28 cellular contexts compared by ENCODE assay signal in the genomic region with DNA sequence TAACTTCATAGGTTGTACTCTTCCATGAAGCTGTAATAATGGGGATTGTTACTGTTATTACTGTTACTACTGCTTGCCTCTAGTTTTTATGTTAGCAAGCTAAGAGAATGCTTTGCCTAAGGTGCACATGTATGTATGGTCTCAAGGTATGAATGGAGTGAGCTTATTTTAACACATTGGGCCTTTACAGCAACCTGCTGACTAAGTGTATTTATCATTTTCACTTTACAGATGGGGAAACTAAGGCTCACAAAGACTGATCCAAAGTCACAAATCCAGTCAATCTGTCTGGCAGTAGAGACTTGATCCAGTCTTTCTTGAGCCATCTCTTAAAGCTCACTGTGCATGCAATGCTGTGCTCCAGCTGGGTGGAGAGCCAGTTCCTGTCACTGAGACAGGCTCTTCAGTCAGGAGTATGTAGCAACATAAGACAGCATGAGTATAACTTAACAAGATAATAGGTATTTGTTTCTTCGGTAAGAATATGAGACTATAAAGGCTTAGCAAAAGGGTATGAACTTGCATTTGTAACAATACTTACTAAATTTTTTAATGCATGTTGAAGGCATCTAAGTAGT.
DNase-seq lines count a peak whose midpoint lies in the region; ATAC-seq, FAIRE-seq and TF ChIP-seq lines count a peak whose summit lies in the region.
"Had no signal": no experiment of that assay in that cellular context is flagged by ENCODE, and none has a peak within 500 bp of the region (broad histone marks: within the 10 kb centered on the region; RNA-seq: fewer than 3 reads in every experiment).

No MANE protein-coding gene starts in this region.

- no peak overlapping the region for H3K27ac ChIP-seq in heart right ventricle
- H3K27ac ChIP-seq in temporal lobe (ENCODE audit: low read depth, low read length) = peak overlapping the region; percentile 33
- H3K27ac ChIP-seq: SJSA1 had no signal

- no peaks in the 10 kb centered on the region for H3K9me3 ChIP-seq in heart right ventricle
- H3K9me3 ChIP-seq: MG63, SJSA1 had no signal

- ATAC-seq in left ventricle myocardium superior (peak; percentile 26), heart right ventricle (no peak), GM21423 (IDR thresholded peaks at IDR 0.05; ENCODE audit: unreplicated experiment) (no peak)
- ATAC-seq: GM12878 had no signal

- no peak for TF ChIP-seq POLR2A in erythroblast (IDR thresholded peaks at IDR 0.05; ENCODE audit: low read length)

- WGBS in heart right ventricle, 2 donors = 94 to 96% methylated on average over 1 of the region's 1 CpG

- no peaks in the 10 kb centered on the region for H3K27me3 ChIP-seq in heart right ventricle
- H3K27me3 ChIP-seq: MG63, SJSA1 had no signal

- peak; percentile 70 for FAIRE-seq in GM19239 (lab: Jason Lieb, UNC)
- FAIRE-seq: GM12878, H54 had no signal

- H3K36me3 ChIP-seq in heart right ventricle = peaks cover 0 to 56% (median 14%) of the 10 kb centered on the region in 9 donors
- H3K36me3 ChIP-seq: SJSA1 had no signal

- no peak overlapping the region for H3K4me3 ChIP-seq in heart right ventricle
- H3K4me3 ChIP-seq: GM12878, MG63, SJSA1 had no signal

- peaks cover 0 to 46% (median 14%) of the 10 kb centered on the region in 9 donors for H3K4me1 ChIP-seq in heart right ventricle

- DNase-seq in left ventricle myocardium superior = no peak
- no peak for DNase-seq in heart right ventricle
- DNase-seq in GM19239 (ENCODE audit: insufficient read length, low spot score) = no peak
- peak; percentile 51 to 61 for DNase-seq in erythroblast (lab: John Stamatoyannopoulos, UW)
- DNase-seq in T1000 (lab: John Stamatoyannopoulos, UW) = no peak
- DNase-seq in HK-2 (ENCODE audit: unreplicated experiment) = no peak
- DNase-seq: 8988T; C1 segment of cervical spinal cord; CD4-positive, alpha-beta memory T cell; COR-L47; DMS53; EL; GDM1; KG1; MG63; NCI-H1048; NCI-H1417; NCI-H1694; NCI-H2029 treated with DMSO at 0.1 percent for 48 hours; NCI-H2227 treated with DMSO at 0.1 percent for 48 hours; NCI-H526 treated with DMSO at 0.1 percent for 48 hours; Right ventricle myocardium superior; RPMI8226 had no signal

- intact Hi-C loops in left ventricle myocardium superior (cut with micrococcal nuclease) (no loop called here), heart right ventricle (cut with DNase I) (loop anchor here in 2 of 10 donors (10.0 kb wide), 1 partner anchor 95 kb away; a partner anchor contains a TSS)

- TF ChIP-seq CTCF in heart right ventricle (IDR thresholded peaks at IDR 0.05) = no peak

Comparison
In these comparisons a context has a peak if more than half of its experiments do, and no peak if none do; other contexts are left out.
1. DNase-seq: peak in erythroblast (2 of 2); none in left ventricle myocardium superior (single experiment), heart right ventricle (0 of 2), GM19239 (single experiment), T1000 (single experiment) and HK-2 (single experiment).